29 cellular contexts compared by ENCODE assay signal in genomic region chr1:37653906-37654305, GRCh38. TPM values are rescaled to one million over a fixed set of nuclear protein-coding genes. Genes with fewer than 3 reads are reported as not detected.
"Had no signal": no experiment of that assay in that cellular context is flagged by ENCODE, and none has a peak within 500 bp of the region (broad histone marks: within the 10 kb centered on the region; RNA-seq: fewer than 3 reads in every experiment).

No MANE protein-coding gene starts in this region.

- H3K27me3 ChIP-seq: ovary, testis, upper lobe of left lung, vagina had no signal

- H3K36me3 ChIP-seq: ovary, spleen, suprapubic skin, tibial artery, upper lobe of left lung, vagina had no signal

- H3K9me3 Mint-ChIP-seq: naive thymus-derived CD4-positive, alpha-beta T cell; natural killer cell; nephron; stimulated activated memory B cell treated with anti-CD40 and anti-IgM and Interleukin-4, amounts not matched to agents 10 μg/mL and 1 μg/mL and 100 μg/mL, for 72 hours; stimulated activated naive CD8-positive, alpha-beta T cell treated with anti-CD3 and anti-CD28 coated beads, Interleukin-15, amount 100 ng/mL, for 72 hours had no signal

- H3K79me2 ChIP-seq: parathyroid adenoma had no signal

- H3K4me3 ChIP-seq: ovary, psoas muscle, skin epidermis, smooth muscle cell, spleen, suprapubic skin, testis, tibial artery, upper lobe of left lung, vagina had no signal

- H3K4me2 ChIP-seq: smooth muscle cell had no signal

- H3K9ac ChIP-seq: parathyroid adenoma had no signal

- H3K4me1 ChIP-seq: parathyroid adenoma, psoas muscle, spleen, suprapubic skin, testis, tibial artery, upper lobe of left lung, vagina had no signal

- H3K4me1 Mint-ChIP-seq: natural killer cell; stimulated activated memory B cell treated with anti-CD40 and anti-IgM and Interleukin-4, amounts not matched to agents 10 μg/mL and 1 μg/mL and 100 μg/mL, for 72 hours; stimulated activated naive CD8-positive, alpha-beta T cell treated with anti-CD3 and anti-CD28 coated beads, Interleukin-15, amount 100 ng/mL, for 72 hours had no signal

- H3K9me3 ChIP-seq: ovary, psoas muscle, spleen, suprapubic skin, testis, tibial artery, upper lobe of left lung, vagina had no signal

- H3K36me3 Mint-ChIP-seq: naive thymus-derived CD4-positive, alpha-beta T cell; natural killer cell; stimulated activated memory B cell treated with anti-CD40 and anti-IgM and Interleukin-4, amounts not matched to agents 10 μg/mL and 1 μg/mL and 100 μg/mL, for 72 hours had no signal

- H3K27ac ChIP-seq: ovary, parathyroid adenoma, psoas muscle, skin epidermis, spleen, suprapubic skin, testis, tibial artery, upper lobe of left lung, vagina had no signal

- H3K4me3 Mint-ChIP-seq: naive thymus-derived CD4-positive, alpha-beta T cell; natural killer cell; nephron; stimulated activated memory B cell treated with anti-CD40 and anti-IgM and Interleukin-4, amounts not matched to agents 10 μg/mL and 1 μg/mL and 100 μg/mL, for 72 hours; stimulated activated naive CD8-positive, alpha-beta T cell treated with anti-CD3 and anti-CD28 coated beads, Interleukin-15, amount 100 ng/mL, for 72 hours had no signal

- H3K27ac Mint-ChIP-seq: natural killer cell; nephron; progenitor cell of endocrine pancreas; stimulated activated memory B cell treated with anti-CD40 and anti-IgM and Interleukin-4, amounts not matched to agents 10 μg/mL and 1 μg/mL and 100 μg/mL, for 72 hours had no signal

- H2AFZ ChIP-seq: parathyroid adenoma had no signal

- DNase-seq: naive thymus-derived CD4-positive, alpha-beta T cell; natural killer cell; occipital lobe; ovary; right cardiac atrium; stimulated activated CD4-positive, alpha-beta T cell treated with anti-CD3 and anti-CD28 coated beads, Interleukin-12 subunit alpha, Interleukin-12 subunit beta, amount 100 ng/mL, for 4 hours; stimulated activated CD4-positive, alpha-beta T cell treated with anti-CD3 and anti-CD28 coated beads, Interleukin-1b, Interleukin-23, amount 100 ng/mL, for 48 hours; stimulated activated CD4-positive, alpha-beta T cell treated with anti-CD3 and anti-CD28 coated beads, Interleukin-4, amount 100 ng/mL, for 1 hour; stimulated activated CD4-positive, alpha-beta T cell treated with anti-CD3 and anti-CD28 coated beads, Interleukin-4, amount 100 ng/mL, for 4 hours; stimulated activated CD8-positive, alpha-beta memory T cell treated with anti-CD3 and anti-CD28 coated beads, Interleukin-4, amount 100 ng/mL, for 48 hours; stimulated activated naive CD4-positive, alpha-beta T cell; stimulated activated naive CD8-positive, alpha-beta T cell treated with anti-CD3 and anti-CD28 coated beads, Interleukin-15, amount 100 ng/mL, for 72 hours; stimulated activated naive CD8-positive, alpha-beta T cell treated with anti-CD3 and anti-CD28 coated beads, Interleukin-15, Interleukin-2, amounts not matched to agents 100 U/mL and 50 U/mL, for 24 hours; substantia nigra; testis; tibial artery; trophoblast cell; upper lobe of left lung had no signal

RNA-seq across cellular contexts. Expression of gene RSPO1, which starts 19.2 kb away (rescaled TPM):
- total RNA-seq: naive thymus-derived CD4-positive, alpha-beta T cell; natural killer cell; occipital lobe; progenitor cell of endocrine pancreas; psoas muscle; renal cortical epithelial cell; smooth muscle cell had no signal
